1 cellular context compared by ENCODE assay signal in the genomic region with DNA sequence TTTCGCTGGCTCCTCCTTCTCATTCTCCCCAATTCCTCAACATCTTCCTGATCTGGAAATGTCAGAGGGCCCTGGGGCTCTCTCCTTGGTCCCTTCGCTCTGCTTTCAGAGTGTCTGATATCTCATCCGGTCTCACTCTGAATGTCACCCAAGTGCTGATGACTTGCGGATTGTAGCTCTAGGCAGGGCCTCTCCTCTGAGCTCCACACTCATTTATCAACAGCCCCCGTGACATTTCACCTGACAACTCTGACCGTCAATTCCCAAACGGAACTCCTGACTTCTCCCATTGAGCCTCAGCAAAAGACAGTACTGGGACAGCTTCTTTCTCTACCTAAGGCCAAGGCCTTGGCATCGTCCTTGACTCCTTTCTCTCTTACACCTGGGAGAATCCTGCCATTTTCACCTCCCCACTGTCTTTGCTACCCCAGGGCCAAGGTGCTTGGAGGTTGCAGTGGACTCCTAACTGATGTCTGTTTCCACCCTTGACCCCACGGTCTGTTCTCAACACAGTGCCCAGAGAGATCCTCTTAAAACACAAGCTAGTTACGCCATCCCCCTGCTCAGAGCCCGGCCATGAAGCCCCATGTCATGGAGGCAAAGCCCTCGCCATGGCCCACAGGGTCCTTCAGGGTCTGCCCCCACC.
TF ChIP-seq lines count a peak whose summit lies in the region.

No MANE protein-coding gene starts in this region.

TF ChIP-seq in IMR-90, 13 proteins besides CTCF, POLR2A, EP300 and RAD21:
- no peak for TF ChIP-seq CEBPB (IDR thresholded peaks at IDR 0.05; ENCODE audit: low read depth, low read length)
- TF ChIP-seq, protein P1, sequence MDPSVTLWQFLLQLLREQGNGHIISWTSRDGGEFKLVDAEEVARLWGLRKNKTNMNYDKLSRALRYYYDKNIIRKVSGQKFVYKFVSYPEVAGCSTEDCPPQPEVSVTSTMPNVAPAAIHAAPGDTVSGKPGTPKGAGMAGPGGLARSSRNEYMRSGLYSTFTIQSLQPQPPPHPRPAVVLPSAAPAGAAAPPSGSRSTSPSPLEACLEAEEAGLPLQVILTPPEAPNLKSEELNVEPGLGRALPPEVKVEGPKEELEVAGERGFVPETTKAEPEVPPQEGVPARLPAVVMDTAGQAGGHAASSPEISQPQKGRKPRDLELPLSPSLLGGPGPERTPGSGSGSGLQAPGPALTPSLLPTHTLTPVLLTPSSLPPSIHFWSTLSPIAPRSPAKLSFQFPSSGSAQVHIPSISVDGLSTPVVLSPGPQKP (IDR thresholded peaks at IDR 0.05; ENCODE audit: borderline replicate concordance, low read depth, low read length): no peak
- no peak for TF ChIP-seq BHLHE40 (IDR thresholded peaks at IDR 0.05; ENCODE audit: low read depth, low read length)
- no peak for TF ChIP-seq FOS (IDR thresholded peaks at IDR 0.05; ENCODE audit: low read depth, low read length)
- TF ChIP-seq MAFK (IDR thresholded peaks at IDR 0.05; ENCODE audit: low read depth, low read length): no peak
- no peak for TF ChIP-seq CHD1 (IDR thresholded peaks at IDR 0.05; ENCODE audit: low read depth, low read length)
- no peak for TF ChIP-seq RFX5 (IDR thresholded peaks at IDR 0.05; ENCODE audit: low read depth, low read length)
- no peak for TF ChIP-seq NFE2L2 (IDR thresholded peaks at IDR 0.05; ENCODE audit: low read depth, low read length)
- TF ChIP-seq SMC3 (IDR thresholded peaks at IDR 0.05; ENCODE audit: low read depth, low read length): no peak
- TF ChIP-seq MXI1 (IDR thresholded peaks at IDR 0.05; ENCODE audit: borderline replicate concordance, low read depth, low read length): no peak
- TF ChIP-seq, protein P2, sequence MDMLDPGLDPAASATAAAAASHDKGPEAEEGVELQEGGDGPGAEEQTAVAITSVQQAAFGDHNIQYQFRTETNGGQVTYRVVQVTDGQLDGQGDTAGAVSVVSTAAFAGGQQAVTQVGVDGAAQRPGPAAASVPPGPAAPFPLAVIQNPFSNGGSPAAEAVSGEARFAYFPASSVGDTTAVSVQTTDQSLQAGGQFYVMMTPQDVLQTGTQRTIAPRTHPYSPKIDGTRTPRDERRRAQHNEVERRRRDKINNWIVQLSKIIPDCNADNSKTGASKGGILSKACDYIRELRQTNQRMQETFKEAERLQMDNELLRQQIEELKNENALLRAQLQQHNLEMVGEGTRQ (IDR thresholded peaks at IDR 0.05; ENCODE audit: low read depth, low read length): no peak
- no peak for TF ChIP-seq RCOR1 (IDR thresholded peaks at IDR 0.05; ENCODE audit: insufficient replicate concordance, low read length)
